In the genomic region with DNA sequence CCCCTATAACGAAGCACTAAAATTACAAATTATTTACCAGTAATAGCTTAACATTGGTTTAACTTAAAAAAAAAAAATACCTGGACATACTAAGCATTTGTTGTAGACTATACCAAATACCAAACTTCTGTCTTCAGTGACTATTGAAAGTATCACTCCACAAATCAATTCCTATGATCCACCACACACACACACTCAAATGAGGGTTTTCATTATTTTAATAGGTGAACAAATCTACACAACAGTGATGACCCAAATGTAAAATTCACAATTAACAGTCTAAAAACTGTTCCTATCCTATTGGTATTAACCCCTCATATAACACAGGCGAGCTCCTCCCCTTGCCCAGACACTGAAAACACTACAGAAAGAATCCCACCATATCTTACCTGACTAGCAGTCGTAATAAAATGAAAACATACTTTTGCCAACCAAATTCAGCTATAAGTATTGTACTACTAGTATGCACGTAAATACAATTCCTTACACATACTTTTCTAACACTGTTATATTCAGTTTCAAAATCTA, we compare ENCODE assay signal across 8 cellular contexts. TPM values are rescaled to one million over a fixed set of nuclear protein-coding genes. Genes with fewer than 3 reads are reported as not detected.
A peak's percentile ranks its signal among the peaks of the same experiment; 100 is the strongest.
DNase-seq lines count a peak whose midpoint lies in the region; ATAC-seq and TF ChIP-seq lines count a peak whose summit lies in the region.

No MANE protein-coding gene starts in this region.

- ATAC-seq in T-helper 17 cell (no peak), HG03025 (IDR thresholded peaks at IDR 0.05; ENCODE audit: low FRiP score, unreplicated experiment) (no peak), omental fat pad (ENCODE audit: low FRiP score) (no peak), HG02840 (IDR thresholded peaks at IDR 0.05; ENCODE audit: low FRiP score, unreplicated experiment) (no peak)
- ATAC-seq in stimulated activated effector memory CD8-positive, alpha-beta T cell treated with anti-CD3 and anti-CD28 coated beads, Interleukin-12 subunit alpha, Interleukin-12 subunit beta, amount 100 ng/mL, for 72 hours = no peak

- no peaks in the 10 kb centered on the region for H3K9me3 Mint-ChIP-seq in stimulated activated effector memory CD8-positive, alpha-beta T cell treated with anti-CD3 and anti-CD28 coated beads, Interleukin-12 subunit alpha, Interleukin-12 subunit beta, amount 100 ng/mL, for 72 hours

- H3K4me3 Mint-ChIP-seq in T-helper 17 cell = peak overlapping the region; percentile 96
- peak overlapping the region; percentile 74 for H3K4me3 Mint-ChIP-seq in stimulated activated effector memory CD8-positive, alpha-beta T cell treated with anti-CD3 and anti-CD28 coated beads, Interleukin-12 subunit alpha, Interleukin-12 subunit beta, amount 100 ng/mL, for 72 hours

- H3K9me3 ChIP-seq in T-helper 17 cell (ENCODE audit: control insufficient read depth, low read length, poor library complexity, severe bottlenecking) = no peaks in the 10 kb centered on the region

- H3K27ac Mint-ChIP-seq in T-helper 17 cell = peak overlapping the region; percentile 96
- H3K27ac Mint-ChIP-seq in stimulated activated effector memory CD8-positive, alpha-beta T cell treated with anti-CD3 and anti-CD28 coated beads, Interleukin-12 subunit alpha, Interleukin-12 subunit beta, amount 100 ng/mL, for 72 hours = peak overlapping the region; percentile 97

- no peaks in the 10 kb centered on the region for H3K27me3 Mint-ChIP-seq in T-helper 17 cell

- H3K4me1 Mint-ChIP-seq in T-helper 17 cell = peaks cover 44% of the 10 kb centered on the region
- H3K4me1 Mint-ChIP-seq in stimulated activated effector memory CD8-positive, alpha-beta T cell treated with anti-CD3 and anti-CD28 coated beads, Interleukin-12 subunit alpha, Interleukin-12 subunit beta, amount 100 ng/mL, for 72 hours = peaks cover 49% of the 10 kb centered on the region

- no peak for TF ChIP-seq CTCF in omental fat pad (IDR thresholded peaks at IDR 0.05)

- peaks cover 2% of the 10 kb centered on the region for H3K36me3 Mint-ChIP-seq in T-helper 17 cell (ENCODE audit: low read depth)
- H3K36me3 Mint-ChIP-seq in stimulated activated effector memory CD8-positive, alpha-beta T cell treated with anti-CD3 and anti-CD28 coated beads, Interleukin-12 subunit alpha, Interleukin-12 subunit beta, amount 100 ng/mL, for 72 hours = peaks cover 83% of the 10 kb centered on the region

- DNase-seq in SIG-M5 treated with dmso at 0.1 percent for 504 hours (lab: John Stamatoyannopoulos, UW; ENCODE audit: unreplicated experiment) (peak; percentile 38), SIG-M5 (lab: John Stamatoyannopoulos, UW) (no peak), T-helper 17 cell (no peak), glomerular visceral epithelial cell (ENCODE audit: extremely low spot score) (peak; percentile 17), omental fat pad (ENCODE audit: low spot score) (no peak)
- DNase-seq in stimulated activated effector memory CD8-positive, alpha-beta T cell treated with anti-CD3 and anti-CD28 coated beads, Interleukin-12 subunit alpha, Interleukin-12 subunit beta, amount 100 ng/mL, for 72 hours (ENCODE audit: low spot score in 2 of 2) = no peak

RNA-seq across cellular contexts. Expression of a gene that starts 2.5 kb away (rescaled TPM):
- 100 to 1,000 TPM; 123 to 155 TPM for total RNA-seq in T-helper 17 cell
- total RNA-seq in omental fat pad = 100 to 1,000 TPM in 1 of 4 donors, 10 to 100 TPM in 3; 69.3 to 175 (median 82.9) TPM

Comparison
In these comparisons a context has a peak if more than half of its experiments do, and no peak if none do; other contexts are left out.
1. DNase-seq: peak in SIG-M5 treated with dmso at 0.1 percent for 504 hours (single experiment) and glomerular visceral epithelial cell (single experiment); none in SIG-M5 (single experiment), T-helper 17 cell (0 of 3), stimulated activated effector memory CD8-positive, alpha-beta T cell treated with anti-CD3 and anti-CD28 coated beads, Interleukin-12 subunit alpha, Interleukin-12 subunit beta, amount 100 ng/mL, for 72 hours (0 of 2) and omental fat pad (single experiment).